1 cellular context compared by ENCODE assay signal in the genomic region with DNA sequence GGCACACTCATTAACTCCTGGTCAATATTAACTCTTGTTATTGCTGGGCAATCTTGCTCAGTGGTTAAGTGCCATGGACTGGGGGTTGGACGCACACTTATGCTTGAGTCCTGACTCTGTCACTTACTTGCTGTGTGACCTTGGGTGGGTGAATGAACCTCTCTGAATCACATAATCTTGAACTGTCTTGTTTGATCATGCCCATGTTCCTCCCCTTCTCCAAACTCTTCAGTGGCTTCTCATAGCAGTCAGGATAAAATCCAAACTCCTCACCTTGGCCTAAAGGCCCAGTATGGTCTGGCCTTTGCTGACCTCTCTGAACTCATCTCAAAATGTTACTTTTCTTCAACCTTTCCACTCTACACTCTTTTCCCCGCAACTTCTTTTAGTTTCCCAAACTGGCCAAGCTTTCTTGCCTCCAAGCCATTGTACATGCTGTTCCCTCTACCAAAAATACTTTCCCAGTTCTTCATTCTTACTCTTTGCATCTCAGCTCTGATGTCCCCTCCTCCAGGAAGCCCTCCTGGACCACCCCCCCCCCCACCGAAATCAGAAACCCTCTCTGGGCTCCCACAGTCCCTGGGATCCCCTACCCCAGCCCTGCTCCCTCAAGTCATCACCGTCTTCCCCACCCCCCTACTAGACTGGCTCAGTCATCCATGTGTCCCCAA.
TF ChIP-seq lines count a peak whose summit lies in the region.

No MANE protein-coding gene starts in this region.

TF ChIP-seq in H1, 55 proteins besides CTCF, POLR2A, EP300 and RAD21:
- TF ChIP-seq KDM1A (IDR thresholded peaks at IDR 0.05; ENCODE audit: borderline replicate concordance, low read length) (peak; percentile 83), GTF2F1 (IDR thresholded peaks at IDR 0.05; ENCODE audit: borderline replicate concordance, low read depth, low read length) (no peak), PHF8 (conservative IDR thresholded peaks at IDR 0.05; ENCODE audit: low read depth, low read length) (no peak), RNF2 (IDR thresholded peaks at IDR 0.05; ENCODE audit: borderline replicate concordance, low read depth, low read length, missing control alignments, poor library complexity, severe bottlenecking) (no peak), CTBP2 (IDR thresholded peaks at IDR 0.05; ENCODE audit: borderline replicate concordance, insufficient read depth, insufficient read length, low read length) (no peak)
TF ChIP-seq in H1: peak in this region for 1.
